6 cellular contexts compared by ENCODE assay signal in the genomic region with DNA sequence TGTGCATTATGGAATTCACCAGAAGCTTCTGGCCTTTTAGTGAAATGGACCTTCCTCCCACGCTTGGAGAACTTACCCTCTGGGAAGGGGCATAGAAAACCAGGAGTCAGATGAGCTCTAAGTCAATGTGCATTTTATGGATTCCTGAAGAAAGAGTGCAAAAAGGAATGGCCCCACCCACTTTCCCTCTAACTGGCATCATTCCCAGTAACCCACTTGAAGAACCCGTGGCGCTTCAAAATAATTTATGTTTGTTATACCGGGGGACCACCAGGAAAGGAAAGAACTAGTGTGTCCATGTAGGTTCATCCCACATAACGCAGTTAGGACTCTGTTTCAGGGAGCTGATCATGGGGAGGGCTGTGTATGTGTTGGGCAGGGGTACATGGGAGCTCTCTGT.
"Had no signal": no experiment of that assay in that cellular context is flagged by ENCODE, and none has a peak within 500 bp of the region (broad histone marks: within the 10 kb centered on the region; RNA-seq: fewer than 3 reads in every experiment).

No MANE protein-coding gene starts in this region.

- H3K4me2 ChIP-seq: GM23338 had no signal

- H3K4me3 ChIP-seq: GM23338, K562 had no signal

- H3K4me3 Mint-ChIP-seq: GM23338, H9 had no signal

- H3K4me1 Mint-ChIP-seq: GM23338, H9 had no signal

- H3K27ac Mint-ChIP-seq: GM23338, H9 had no signal

- ATAC-seq: GM23338, K562 had no signal

- DNase-seq: H9, HCEC 1CT, IMR-90, KG1 had no signal
